In genomic region chr12:79949098-79949497, GRCh38 we compare ENCODE assay signal across 37 cellular contexts.
"Had no signal": no experiment of that assay in that cellular context is flagged by ENCODE, and none has a peak within 500 bp of the region (broad histone marks: within the 10 kb centered on the region; RNA-seq: fewer than 3 reads in every experiment).

No MANE protein-coding gene starts in this region.

- H3K27me3 ChIP-seq: ascending aorta, cardiac muscle cell had no signal

- H3K4me1 Mint-ChIP-seq: activated CD4-positive, alpha-beta memory T cell treated with anti-CD3 and anti-CD28 coated beads, Interleukin-2, amount 10 ng/mL, durations not matched to agents 7 days and 5 days; activated CD4-positive, alpha-beta T cell treated with anti-CD3 and anti-CD28 coated beads for 36 hours; activated naive CD4-positive, alpha-beta T cell treated with anti-CD3 and anti-CD28 coated beads, Interleukin-2, amount 50 U/mL, for 24 hours; activated naive CD8-positive, alpha-beta T cell treated with anti-CD3 and anti-CD28 coated beads, Interleukin-2, amount 50 U/mL, for 24 hours; brain; central memory CD8-positive, alpha-beta T cell had no signal

- FAIRE-seq: bronchial epithelial cell had no signal

- H3K4me1 ChIP-seq: ascending aorta had no signal

- H3K9me3 Mint-ChIP-seq: activated CD4-positive, alpha-beta memory T cell treated with anti-CD3 and anti-CD28 coated beads, Interleukin-2, amount 10 ng/mL, durations not matched to agents 7 days and 5 days; activated CD4-positive, alpha-beta T cell treated with anti-CD3 and anti-CD28 coated beads, Interleukin-2, amount 10 ng/mL, durations not matched to agents 7 days and 5 days; activated naive CD4-positive, alpha-beta T cell treated with anti-CD3 and anti-CD28 coated beads, Interleukin-2, amount 10 ng/mL, durations not matched to agents 7 days and 5 days; activated naive CD4-positive, alpha-beta T cell treated with anti-CD3 and anti-CD28 coated beads, Interleukin-2, amount 50 U/mL, for 24 hours; activated naive CD8-positive, alpha-beta T cell treated with anti-CD3 and anti-CD28 coated beads, Interleukin-2, amount 10 ng/mL, durations not matched to agents 7 days and 5 days; activated T-cell treated with anti-CD3 and anti-CD28 coated beads, Interleukin-2, amount 50 U/mL, for 24 hours; activated T-helper 2 cell treated with anti-CD3 and anti-CD28 coated beads, Interferon-gamma antibody, Interleukin-2, Interleukin-4, amounts not matched to agents 10 μg/mL and 5 μg/mL and 100 μg/mL, durations not matched to agents 14 hours and 24 hours and 36 hours; central memory CD8-positive, alpha-beta T cell; T-helper 2 cell treated with Interferon-gamma antibody and Interleukin-4, amounts not matched to agents 5 μg/mL and 100 μg/mL, for 36 hours had no signal

- H3K9me3 ChIP-seq: ascending aorta had no signal

- H3K27me3 Mint-ChIP-seq: activated naive CD4-positive, alpha-beta T cell treated with anti-CD3 and anti-CD28 coated beads, Interleukin-2, amount 50 U/mL, for 24 hours; brain had no signal

- H3K36me3 Mint-ChIP-seq: activated naive CD4-positive, alpha-beta T cell treated with anti-CD3 and anti-CD28 coated beads, Interleukin-2, amount 10 ng/mL, durations not matched to agents 7 days and 5 days; activated naive CD4-positive, alpha-beta T cell treated with anti-CD3 and anti-CD28 coated beads, Interleukin-2, amount 50 U/mL, for 24 hours; activated naive CD8-positive, alpha-beta T cell; activated naive CD8-positive, alpha-beta T cell treated with anti-CD3 and anti-CD28 coated beads, Interleukin-2, amount 10 ng/mL, durations not matched to agents 7 days and 5 days; brain; T-cell; WTC11 had no signal

- H3K36me3 ChIP-seq: ascending aorta, cardiac muscle cell, WERI-Rb-1 had no signal

- H3K27ac ChIP-seq: ascending aorta, cardiac muscle cell, WERI-Rb-1 had no signal

- DNase-seq: activated CD4-positive, alpha-beta memory T cell treated with anti-CD3 and anti-CD28 coated beads, Interleukin-2, amount 10 ng/mL, durations not matched to agents 7 days and 5 days; activated CD4-positive, alpha-beta T cell treated with anti-CD3 and anti-CD28 coated beads for 1 hour; activated CD4-positive, alpha-beta T cell treated with anti-CD3 and anti-CD28 coated beads for 36 hours; activated CD4-positive, alpha-beta T cell treated with anti-CD3 and anti-CD28 coated beads for 48 hours; activated CD4-positive, alpha-beta T cell treated with anti-CD3 and anti-CD28 coated beads, Interleukin-2, amount 10 ng/mL, durations not matched to agents 7 days and 5 days; activated CD4-positive, alpha-beta T cell treated with anti-CD3 and anti-CD28 coated beads, Interleukin-2, amount 50 U/mL, for 48 hours; activated CD4-positive, CD25-positive, alpha-beta regulatory T cell; activated CD8-positive, alpha-beta memory T cell treated with anti-CD3 and anti-CD28 coated beads for 24 hours; activated CD8-positive, alpha-beta memory T cell treated with anti-CD3 and anti-CD28 coated beads, Interleukin-2, amount 50 U/mL, for 48 hours; activated CD8-positive, alpha-beta T cell treated with anti-CD3 and anti-CD28 coated beads, Interleukin-2, amount 10 ng/mL, durations not matched to agents 7 days and 5 days; activated effector memory CD4-positive, alpha-beta T cell treated with Interleukin-2 at 50 U/mL for 16 hours; activated gamma-delta T cell; activated naive CD4-positive, alpha-beta T cell treated with anti-CD3 and anti-CD28 coated beads, Interleukin-2, amount 10 ng/mL, durations not matched to agents 7 days and 5 days; activated naive CD4-positive, alpha-beta T cell treated with Interleukin-2 at 50 U/mL for 16 hours; activated naive CD8-positive, alpha-beta T cell treated with anti-CD3 and anti-CD28 coated beads, Interleukin-2, amount 10 ng/mL, durations not matched to agents 7 days and 5 days; activated naive CD8-positive, alpha-beta T cell treated with anti-CD3 and anti-CD28 coated beads, Interleukin-2, amount 50 U/mL, for 24 hours; activated T-cell treated with anti-CD3 and anti-CD28 coated beads, Interleukin-2, amount 50 U/mL, for 24 hours; activated T-cell treated with anti-CD3 and anti-CD28 coated beads, Interleukin-2, amount 50 U/mL, for 48 hours; amygdala; anterior cingulate cortex; caudate nucleus; cerebellar nuclear complex; T-cell; T-helper 2 cell; T-helper 9 cell; WERI-Rb-1 had no signal

- H3K27ac Mint-ChIP-seq: activated CD4-positive, alpha-beta memory T cell treated with anti-CD3 and anti-CD28 coated beads, Interleukin-2, amount 10 ng/mL, durations not matched to agents 7 days and 5 days; activated CD4-positive, alpha-beta T cell treated with anti-CD3 and anti-CD28 coated beads for 36 hours; activated CD4-positive, alpha-beta T cell treated with anti-CD3 and anti-CD28 coated beads, Interleukin-2, amount 10 ng/mL, durations not matched to agents 7 days and 5 days; activated CD8-positive, alpha-beta T cell treated with anti-CD3 and anti-CD28 coated beads, Interleukin-2, amount 10 ng/mL, durations not matched to agents 7 days and 5 days; activated naive CD4-positive, alpha-beta T cell treated with anti-CD3 and anti-CD28 coated beads, Interleukin-2, amount 10 ng/mL, durations not matched to agents 7 days and 5 days; activated naive CD4-positive, alpha-beta T cell treated with anti-CD3 and anti-CD28 coated beads, Interleukin-2, amount 50 U/mL, for 24 hours; activated naive CD8-positive, alpha-beta T cell; activated naive CD8-positive, alpha-beta T cell treated with anti-CD3 and anti-CD28 coated beads, Interleukin-2, amount 10 ng/mL, durations not matched to agents 7 days and 5 days; activated naive CD8-positive, alpha-beta T cell treated with anti-CD3 and anti-CD28 coated beads, Interleukin-2, amount 50 U/mL, for 24 hours; activated T-cell treated with anti-CD3 and anti-CD28 coated beads, Interleukin-2, amount 50 U/mL, for 24 hours; activated T-helper 2 cell treated with anti-CD3 and anti-CD28 coated beads, Interferon-gamma antibody, Interleukin-2, Interleukin-4, amounts not matched to agents 10 μg/mL and 5 μg/mL and 100 μg/mL, durations not matched to agents 14 hours and 24 hours and 36 hours; brain; T-cell; T-helper 2 cell treated with Interferon-gamma antibody and Interleukin-4, amounts not matched to agents 5 μg/mL and 100 μg/mL, for 36 hours; WTC11 had no signal

- H3K4me3 ChIP-seq: ascending aorta, cardiac muscle cell had no signal

- ATAC-seq: activated CD4-positive, alpha-beta T cell treated with anti-CD3 and anti-CD28 coated beads for 36 hours; activated CD4-positive, CD25-positive, alpha-beta regulatory T cell treated with anti-CD3 and anti-CD28 coated beads, Interleukin-2, amount 50 U/mL, for 24 hours; activated CD8-positive, alpha-beta T cell treated with anti-CD3 and anti-CD28 coated beads, Interleukin-2, amount 10 ng/mL, durations not matched to agents 7 days and 5 days; activated naive CD8-positive, alpha-beta T cell treated with anti-CD3 and anti-CD28 coated beads, Interleukin-2, amount 50 U/mL, for 24 hours; T-cell had no signal

- H3K4me3 Mint-ChIP-seq: activated CD4-positive, alpha-beta memory T cell treated with anti-CD3 and anti-CD28 coated beads, Interleukin-2, amount 10 ng/mL, durations not matched to agents 7 days and 5 days; activated CD4-positive, alpha-beta T cell treated with anti-CD3 and anti-CD28 coated beads for 36 hours; activated CD4-positive, alpha-beta T cell treated with anti-CD3 and anti-CD28 coated beads, Interleukin-2, amount 10 ng/mL, durations not matched to agents 7 days and 5 days; activated CD8-positive, alpha-beta T cell treated with anti-CD3 and anti-CD28 coated beads, Interleukin-2, amount 10 ng/mL, durations not matched to agents 7 days and 5 days; activated naive CD4-positive, alpha-beta T cell treated with anti-CD3 and anti-CD28 coated beads, Interleukin-2, amount 10 ng/mL, durations not matched to agents 7 days and 5 days; activated naive CD4-positive, alpha-beta T cell treated with anti-CD3 and anti-CD28 coated beads, Interleukin-2, amount 50 U/mL, for 24 hours; activated naive CD8-positive, alpha-beta T cell; activated naive CD8-positive, alpha-beta T cell treated with anti-CD3 and anti-CD28 coated beads, Interleukin-2, amount 10 ng/mL, durations not matched to agents 7 days and 5 days; activated naive CD8-positive, alpha-beta T cell treated with anti-CD3 and anti-CD28 coated beads, Interleukin-2, amount 50 U/mL, for 24 hours; activated T-cell treated with anti-CD3 and anti-CD28 coated beads, Interleukin-2, amount 50 U/mL, for 24 hours; brain; central memory CD8-positive, alpha-beta T cell; T-cell; T-helper 2 cell treated with Interferon-gamma antibody and Interleukin-4, amounts not matched to agents 5 μg/mL and 100 μg/mL, for 36 hours; WTC11 had no signal
